Comparison of ENCODE assay signal across 10 cellular contexts in genomic region chr12:124764870-124765570, GRCh38.
A peak's percentile ranks its signal among the peaks of the same experiment; 100 is the strongest.
DNase-seq lines count a peak whose midpoint lies in the region; ATAC-seq, FAIRE-seq and TF ChIP-seq lines count a peak whose summit lies in the region.
"Had no signal": no experiment of that assay in that cellular context is flagged by ENCODE, and none has a peak within 500 bp of the region (broad histone marks: within the 10 kb centered on the region; RNA-seq: fewer than 3 reads in every experiment).

No MANE protein-coding gene starts in this region.

- TF ChIP-seq CTCF in astrocyte (IDR thresholded peaks at IDR 0.05; ENCODE audit: insufficient read depth, low read depth, low read length) (no peak), heart right ventricle (IDR thresholded peaks at IDR 0.05) (no peak)

- H3K27ac Mint-ChIP-seq in astrocyte (ENCODE audit: unreplicated experiment), result peak overlapping the region; percentile 98
- H3K27ac Mint-ChIP-seq in effector memory CD8-positive, alpha-beta T cell, result no peak overlapping the region
- H3K27ac Mint-ChIP-seq: activated CD4-positive, alpha-beta memory T cell treated with anti-CD3 and anti-CD28 coated beads, Interleukin-2, amount 10 ng/mL, durations not matched to agents 7 days and 5 days had no signal

- H3K4me2 ChIP-seq in astrocyte (ENCODE audit: low read length), result peak overlapping the region; percentile 23

- H4K20me1 ChIP-seq in astrocyte (ENCODE audit: insufficient read depth, low read length), result no peaks in the 10 kb centered on the region

- H3K4me3 ChIP-seq in astrocyte (ENCODE audit: insufficient read depth, low read depth, low read length), result no peak overlapping the region
- no peak overlapping the region for H3K4me3 ChIP-seq in heart right ventricle
- peak overlapping the region; percentile 6 to 39 (median 37) for H3K4me3 ChIP-seq in skeletal muscle tissue (ENCODE audit: low read length in 3 of 3)

- intact Hi-C loops in heart right ventricle (cut with DNase I), result loop anchor here (2.0 to 10.0 kb wide), 25 partner anchors 68 to 728 kb away; partner anchors contain the start of gene NCOR2 (in 8 of the 10)

- H3K79me2 ChIP-seq in astrocyte (ENCODE audit: insufficient read depth, low read length), result no peaks in the 10 kb centered on the region

- H3K36me3 ChIP-seq in astrocyte (ENCODE audit: insufficient read depth, low read length) (no peaks in the 10 kb centered on the region), heart right ventricle (no peaks in the 10 kb centered on the region), skeletal muscle tissue (ENCODE audit: control insufficient read depth in 3 of 3, insufficient read depth in 3 of 3, low read length in 3 of 3) (no peaks in the 10 kb centered on the region)

- peak overlapping the region; percentile 48 for H3K4me3 Mint-ChIP-seq in astrocyte (ENCODE audit: unreplicated experiment)
- H3K4me3 Mint-ChIP-seq in effector memory CD8-positive, alpha-beta T cell, result no peak overlapping the region
- H3K4me3 Mint-ChIP-seq: activated CD4-positive, alpha-beta memory T cell treated with anti-CD3 and anti-CD28 coated beads, Interleukin-2, amount 10 ng/mL, durations not matched to agents 7 days and 5 days had no signal

- H3K27ac ChIP-seq in astrocyte (ENCODE audit: low read depth, low read length) (peak overlapping the region; percentile 59), heart right ventricle (peak overlapping the region; percentile 51 to 87 (median 78)), skeletal muscle tissue (ENCODE audit: low read depth, low read length) (peak overlapping the region; percentile 81)

- peaks cover 60% of the 10 kb centered on the region for H3K4me1 Mint-ChIP-seq in astrocyte (ENCODE audit: low read depth, unreplicated experiment)
- H3K4me1 Mint-ChIP-seq in effector memory CD8-positive, alpha-beta T cell (ENCODE audit: low read depth in 2 of 2), result peaks cover 15 to 16% of the 10 kb centered on the region in 2 donors

- H3K4me1 ChIP-seq in astrocyte (ENCODE audit: insufficient read depth, low read length) (peaks cover 36% of the 10 kb centered on the region), heart right ventricle (peaks cover 6 to 63% (median 40%) of the 10 kb centered on the region in 9 donors), skeletal muscle tissue (ENCODE audit: control insufficient read depth in 3 of 3, insufficient read depth in 3 of 3, low read length in 3 of 3) (peaks cover 38 to 67% (median 54%) of the 10 kb centered on the region in 3 donors)

- H3K36me3 Mint-ChIP-seq in astrocyte (ENCODE audit: low read depth, unreplicated experiment), result peaks cover 7% of the 10 kb centered on the region
- H3K36me3 Mint-ChIP-seq in effector memory CD8-positive, alpha-beta T cell (ENCODE audit: insufficient read depth), result peaks cover 21% of the 10 kb centered on the region

- no peaks in the 10 kb centered on the region for H3K27me3 Mint-ChIP-seq in astrocyte (ENCODE audit: low read depth, unreplicated experiment)
- peaks cover 12 to 29% of the 10 kb centered on the region in 2 donors for H3K27me3 Mint-ChIP-seq in effector memory CD8-positive, alpha-beta T cell

- DNase-seq in GM04503 (ENCODE audit: low read depth) (peak; percentile 98), astrocyte (ENCODE audit: low read depth) (peak; percentile 98), heart right ventricle (peak in 1 of 2 donors; percentile 36), medulla oblongata (ENCODE audit: extremely low spot score) (no peak)
- DNase-seq in effector memory CD8-positive, alpha-beta T cell, result no peak
- no peak for DNase-seq in stimulated activated CD8-positive, alpha-beta memory T cell treated with anti-CD3 and anti-CD28 coated beads, Interleukin-4, amount 100 ng/mL, for 48 hours
- DNase-seq: effector memory CD4-positive, alpha-beta T cell had no signal

- no peak overlapping the region for H2AFZ ChIP-seq in astrocyte (ENCODE audit: low read depth, low read length)

- FAIRE-seq in astrocyte (lab: Jason Lieb, UNC), result no peak

- H3K9ac ChIP-seq in astrocyte (ENCODE audit: low read length) (peak overlapping the region; percentile 38), skeletal muscle tissue (ENCODE audit: low read depth in 1 of 3, low read length in 3 of 3) (peak overlapping the region; percentile 2 to 76 (median 8))

- peaks cover 13% of the 10 kb centered on the region for H3K9me3 Mint-ChIP-seq in astrocyte (ENCODE audit: unreplicated experiment)
- peaks cover 0 to 7% of the 10 kb centered on the region in 2 donors for H3K9me3 Mint-ChIP-seq in effector memory CD8-positive, alpha-beta T cell

- peak; percentile 19 to 51 (median 37) for ATAC-seq in heart right ventricle
- ATAC-seq in effector memory CD8-positive, alpha-beta T cell (replicated peaks), result no peak
- no peak for ATAC-seq in HG02798 (IDR thresholded peaks at IDR 0.05; ENCODE audit: poor library complexity, unreplicated experiment)

- WGBS in heart right ventricle, 2 donors, result 25 to 38% methylated on average over 2 of the region's 2 CpGs

- no peaks in the 10 kb centered on the region for H3K27me3 ChIP-seq in astrocyte (ENCODE audit: insufficient read depth, low read length)
- no peaks in the 10 kb centered on the region for H3K27me3 ChIP-seq in heart right ventricle
- no peaks in the 10 kb centered on the region for H3K27me3 ChIP-seq in skeletal muscle tissue (ENCODE audit: control insufficient read depth in 3 of 3, insufficient read depth in 3 of 3, low read length in 3 of 3)

- H3K9me3 ChIP-seq in astrocyte (ENCODE audit: insufficient read depth, low read depth, low read length), result peaks cover 9% of the 10 kb centered on the region
- H3K9me3 ChIP-seq in heart right ventricle, result peaks cover 0 to 19% (median 8%) of the 10 kb centered on the region in 11 donors
- H3K9me3 ChIP-seq in skeletal muscle tissue (ENCODE audit: control insufficient read depth in 3 of 3, low read length in 3 of 3), result peaks cover 0 to 8% (median 3%) of the 10 kb centered on the region in 3 donors

Comparison
In these comparisons a context has a peak if more than half of its experiments do, and no peak if none do; other contexts are left out.
1. DNase-seq: peak in GM04503 (single experiment) and astrocyte (single experiment); none in medulla oblongata (single experiment), effector memory CD8-positive, alpha-beta T cell (0 of 3) and stimulated activated CD8-positive, alpha-beta memory T cell treated with anti-CD3 and anti-CD28 coated beads, Interleukin-4, amount 100 ng/mL, for 48 hours (single experiment).
2. H3K4me3 ChIP-seq: peak in skeletal muscle tissue (3 of 3); none in astrocyte (single experiment) and heart right ventricle (0 of 10).
3. ATAC-seq: peak in heart right ventricle (8 of 8); none in effector memory CD8-positive, alpha-beta T cell (single experiment) and HG02798 (single experiment).
4. Peak in every context shown above with its lines, with median percentiles within 50 percentile points of each other: H3K27ac ChIP-seq.